ENCODE assay signal across 22 cellular contexts in the genomic region with DNA sequence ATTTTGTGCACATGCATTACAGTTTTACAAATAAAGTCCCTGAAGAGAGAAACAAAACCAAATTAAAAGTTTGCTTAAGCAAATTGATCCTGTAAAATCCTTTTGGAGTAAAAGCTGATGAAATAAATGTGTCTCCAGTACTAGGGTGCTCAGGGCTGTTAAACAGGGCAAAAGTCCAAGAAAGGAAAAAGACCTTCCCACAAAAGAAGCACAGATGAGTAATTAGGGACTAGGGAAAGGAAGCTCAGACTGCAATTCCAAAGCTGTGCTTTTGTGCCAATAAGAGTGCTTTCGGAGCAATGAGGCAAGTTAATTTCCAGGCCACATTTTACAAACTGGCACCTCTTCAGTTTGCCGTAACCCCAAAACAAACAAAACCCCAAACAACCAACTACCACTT. TPM values are rescaled to one million over a fixed set of nuclear protein-coding genes. Genes with fewer than 3 reads are reported as not detected.
A peak's percentile ranks its signal among the peaks of the same experiment; 100 is the strongest.
DNase-seq lines count a peak whose midpoint lies in the region; ATAC-seq, FAIRE-seq and TF ChIP-seq lines count a peak whose summit lies in the region.
"Had no signal": no experiment of that assay in that cellular context is flagged by ENCODE, and none has a peak within 500 bp of the region (broad histone marks: within the 10 kb centered on the region; RNA-seq: fewer than 3 reads in every experiment).

No MANE protein-coding gene starts in this region.

- ATAC-seq in HCT116 (no peak), body of pancreas (no peak)
- ATAC-seq: activated CD8-positive, alpha-beta T cell treated with anti-CD3 and anti-CD28 coated beads, Interleukin-2, amount 10 ng/mL, durations not matched to agents 7 days and 5 days; left lung had no signal

- BruUV-seq in HCT116 (replicated peaks; lab: Mats Ljungman, UMichigan): no TSS peak

- H3K36me3 Mint-ChIP-seq in activated T-helper 1 cell treated with anti-CD3 and anti-CD28 coated beads, Interleukin-12 subunit alpha, Interleukin-12 subunit beta, Interleukin-2, Interleukin-4 antibody, amounts not matched to agents 30 ng/mL and 10 ng/mL and 1 ng/mL, durations not matched to agents 14 hours and 24 hours and 36 hours (ENCODE audit: low read depth): no peaks in the 10 kb centered on the region
- H3K36me3 Mint-ChIP-seq: activated naive CD4-positive, alpha-beta T cell treated with anti-CD3 and anti-CD28 coated beads, Interleukin-2, amount 10 ng/mL, durations not matched to agents 7 days and 5 days had no signal

- H3K79me2 ChIP-seq in HCT116 (ENCODE audit: insufficient read depth, low read length) (no peaks in the 10 kb centered on the region), H1 (ENCODE audit: control insufficient read depth in 1 of 2, insufficient read depth in 2 of 2, low read length in 2 of 2) (no peaks in the 10 kb centered on the region), parathyroid adenoma (no peaks in the 10 kb centered on the region)

- no peak overlapping the region for H4K8ac ChIP-seq in H1 (ENCODE audit: extremely low read depth, insufficient read depth, low read length)

- DNase-seq in HCT116 (ENCODE audit: low read depth, low spot score) (no peak), NCI-H526 (lab: John Stamatoyannopoulos, UW) (peak; percentile 71 to 82), H1 (ENCODE audit: low read depth in 1 of 2, low spot score in 2 of 2) (no peak), body of pancreas (no peak), ureter (ENCODE audit: low spot score) (no peak), NCI-H748 treated with DMSO at 0.1 percent for 48 hours (lab: John Stamatoyannopoulos, UW) (no peak)
- no peak for DNase-seq in activated T-helper 1 cell treated with anti-CD3 and anti-CD28 coated beads, Interleukin-12 subunit alpha, Interleukin-12 subunit beta, Interleukin-2, Interleukin-4 antibody, amounts not matched to agents 30 ng/mL and 10 ng/mL and 1 ng/mL, durations not matched to agents 14 hours and 24 hours and 36 hours (ENCODE audit: low spot score)
- DNase-seq: activated CD8-positive, alpha-beta T cell treated with anti-CD3 and anti-CD28 coated beads, Interleukin-2, amount 10 ng/mL, durations not matched to agents 7 days and 5 days; activated naive CD4-positive, alpha-beta T cell treated with anti-CD3 and anti-CD28 coated beads, Interleukin-2, amount 10 ng/mL, durations not matched to agents 7 days and 5 days; activated T-cell treated with anti-CD3 and anti-CD28 coated beads, Interleukin-2, amount 50 U/mL, for 24 hours; AML-193; effector memory CD4-positive, alpha-beta T cell; left lung; MG63; NCI-H1694; NCI-H345; stimulated activated CD8-positive, alpha-beta memory T cell treated with anti-CD3 and anti-CD28 coated beads, Interleukin-4, amount 100 ng/mL, for 48 hours; T-helper 9 cell had no signal

- H2BK12ac ChIP-seq in H1 (ENCODE audit: low read depth, low read length): no peak overlapping the region

- H3K4ac ChIP-seq in H1 (replicated peaks; ENCODE audit: insufficient read length, low read depth, low read length): no peak overlapping the region

- H3K4me1 Mint-ChIP-seq in activated T-helper 1 cell treated with anti-CD3 and anti-CD28 coated beads, Interleukin-12 subunit alpha, Interleukin-12 subunit beta, Interleukin-2, Interleukin-4 antibody, amounts not matched to agents 30 ng/mL and 10 ng/mL and 1 ng/mL, durations not matched to agents 14 hours and 24 hours and 36 hours (ENCODE audit: low read depth): no peaks in the 10 kb centered on the region
- H3K4me1 Mint-ChIP-seq: activated naive CD4-positive, alpha-beta T cell treated with anti-CD3 and anti-CD28 coated beads, Interleukin-2, amount 10 ng/mL, durations not matched to agents 7 days and 5 days had no signal

- H3K9ac ChIP-seq in HCT116 (ENCODE audit: low read length): no peak overlapping the region
- no peak overlapping the region for H3K9ac ChIP-seq in H1 (replicated peaks in 1 of 4; ENCODE audit: extremely low read depth in 1 of 4, low read depth in 3 of 4, low read length in 3 of 4)
- no peak overlapping the region for H3K9ac ChIP-seq in parathyroid adenoma

- TF ChIP-seq CTCF in HCT116 (IDR thresholded peaks at IDR 0.05 in 2 of 3, conservative IDR thresholded peaks at IDR 0.05 in 1 of 3; ENCODE audit: borderline replicate concordance in 1 of 3, insufficient read depth in 1 of 3, low read depth in 2 of 3, low read length in 2 of 3): no peak
- no peak for TF ChIP-seq CTCF in H1 (IDR thresholded peaks at IDR 0.05; ENCODE audit: control extremely low read depth in 1 of 3, insufficient read depth in 1 of 3, low read depth in 1 of 3, low read length in 3 of 3)
- TF ChIP-seq CTCF in parathyroid adenoma (IDR thresholded peaks at IDR 0.05): no peak
- TF ChIP-seq CTCF in body of pancreas (IDR thresholded peaks at IDR 0.05): no peak

- no peaks in the 10 kb centered on the region for H3K27me3 ChIP-seq in HCT116 (ENCODE audit: insufficient read depth, low read length)
- no peaks in the 10 kb centered on the region for H3K27me3 ChIP-seq in H1 (replicated peaks in 1 of 4; ENCODE audit: control insufficient read depth in 3 of 4, extremely low read depth in 1 of 4, insufficient read depth in 3 of 4, low read length in 3 of 4)
- H3K27me3 ChIP-seq in parathyroid adenoma (ENCODE audit: control insufficient read depth, insufficient read depth, low read length): no peaks in the 10 kb centered on the region
- H3K27me3 ChIP-seq in body of pancreas: no peaks in the 10 kb centered on the region

- H3K4me3 ChIP-seq in HCT116 (replicated peaks in 1 of 2; ENCODE audit: low read depth in 1 of 2, low read length in 2 of 2): no peak overlapping the region
- peak overlapping the region in 1 of 4 experiments; percentile 19; a peak in 1 of 8 replicates for H3K4me3 ChIP-seq in H1 (ENCODE audit: extremely low read depth in 1 of 4, insufficient read depth in 2 of 4, low read depth in 3 of 4, low read length in 4 of 4)
- H3K4me3 ChIP-seq in parathyroid adenoma (ENCODE audit: low read depth, low read length): no peak overlapping the region
- H3K4me3 ChIP-seq in body of pancreas: no peak overlapping the region
- H3K4me3 ChIP-seq: esophagus muscularis mucosa, left lung, MG63 had no signal

- no peak for TF ChIP-seq RAD21 in HCT116 (IDR thresholded peaks at IDR 0.05; ENCODE audit: low read depth)
- no peak for TF ChIP-seq RAD21 in H1 (IDR thresholded peaks at IDR 0.05 in 1 of 2, conservative IDR thresholded peaks at IDR 0.05 in 1 of 2; ENCODE audit: low read depth in 2 of 2, low read length in 2 of 2)

- no peaks in the 10 kb centered on the region for H3K79me1 ChIP-seq in H1 (ENCODE audit: low read depth, low read length)

- H2BK15ac ChIP-seq in H1 (ENCODE audit: low read length): no peak overlapping the region

- no peak overlapping the region for H2BK20ac ChIP-seq in H1 (ENCODE audit: low read length)

- POLR2A ChIA-PET in HCT116 (lab: Charles Lee) (interaction anchor here (0.9 kb wide), 1 partner anchor 143 kb away, joined by 3 read pairs; no protein-coding TSS in a partner anchor), H1 (lab: Charles Lee; ENCODE audit: partially characterized antibody) (interaction anchor here (2.7 kb wide), 1 partner anchor 10 kb away, joined by 15 read pairs; the partner anchor contains the start of gene RNF182)

- H3K14ac ChIP-seq in H1 (ENCODE audit: insufficient read length): no peak overlapping the region

- H3K23ac ChIP-seq in H1 (ENCODE audit: insufficient read length): no peak overlapping the region

- TF ChIP-seq EP300 in H1 (IDR thresholded peaks at IDR 0.05; ENCODE audit: borderline replicate concordance in 1 of 2, low read depth in 2 of 2, low read length in 2 of 2): no peak

- no peak overlapping the region for H3K4me2 ChIP-seq in HCT116 (ENCODE audit: low read length)
- H3K4me2 ChIP-seq in H1 (ENCODE audit: insufficient read depth in 1 of 2, low read depth in 2 of 2, low read length in 2 of 2): peak overlapping the region; percentile 1 to 30; a peak in 2 of 4 replicates
- H3K4me2 ChIP-seq in parathyroid adenoma (ENCODE audit: low read length): peak overlapping the region; percentile 37

- no peak overlapping the region for H2BK5ac ChIP-seq in H1 (ENCODE audit: low read depth, low read length)

- no peaks in the 10 kb centered on the region for H3K9me3 Mint-ChIP-seq in activated T-helper 1 cell treated with anti-CD3 and anti-CD28 coated beads, Interleukin-12 subunit alpha, Interleukin-12 subunit beta, Interleukin-2, Interleukin-4 antibody, amounts not matched to agents 30 ng/mL and 10 ng/mL and 1 ng/mL, durations not matched to agents 14 hours and 24 hours and 36 hours
- H3K9me3 Mint-ChIP-seq: activated naive CD4-positive, alpha-beta T cell treated with anti-CD3 and anti-CD28 coated beads, Interleukin-2, amount 10 ng/mL, durations not matched to agents 7 days and 5 days; activated T-cell treated with anti-CD3 and anti-CD28 coated beads, Interleukin-2, amount 50 U/mL, for 24 hours had no signal

- H3K27me3 Mint-ChIP-seq in activated T-helper 1 cell treated with anti-CD3 and anti-CD28 coated beads, Interleukin-12 subunit alpha, Interleukin-12 subunit beta, Interleukin-2, Interleukin-4 antibody, amounts not matched to agents 30 ng/mL and 10 ng/mL and 1 ng/mL, durations not matched to agents 14 hours and 24 hours and 36 hours (ENCODE audit: insufficient read depth): peaks cover 35% of the 10 kb centered on the region

- H3K27ac Mint-ChIP-seq in activated T-helper 1 cell treated with anti-CD3 and anti-CD28 coated beads, Interleukin-12 subunit alpha, Interleukin-12 subunit beta, Interleukin-2, Interleukin-4 antibody, amounts not matched to agents 30 ng/mL and 10 ng/mL and 1 ng/mL, durations not matched to agents 14 hours and 24 hours and 36 hours: no peak overlapping the region
- H3K27ac Mint-ChIP-seq: activated CD8-positive, alpha-beta T cell treated with anti-CD3 and anti-CD28 coated beads, Interleukin-2, amount 10 ng/mL, durations not matched to agents 7 days and 5 days; activated naive CD4-positive, alpha-beta T cell treated with anti-CD3 and anti-CD28 coated beads, Interleukin-2, amount 10 ng/mL, durations not matched to agents 7 days and 5 days; activated T-cell treated with anti-CD3 and anti-CD28 coated beads, Interleukin-2, amount 50 U/mL, for 24 hours had no signal

- no peak overlapping the region for H3K18ac ChIP-seq in H1 (ENCODE audit: extremely low read depth, low read length)

- no peaks in the 10 kb centered on the region for H3K9me2 ChIP-seq in HCT116 (ENCODE audit: insufficient read depth)

- no peak for TF ChIP-seq POLR2A in HCT116 (IDR thresholded peaks at IDR 0.05; ENCODE audit: borderline replicate concordance, extremely low read depth, insufficient read depth, insufficient read length)
- TF ChIP-seq POLR2A in H1 (IDR thresholded peaks at IDR 0.05; ENCODE audit: control extremely low read depth in 1 of 2, low read depth in 2 of 2, low read length in 2 of 2): no peak
- no peak for TF ChIP-seq POLR2A in body of pancreas (IDR thresholded peaks at IDR 0.05)

- no peak overlapping the region for H4K91ac ChIP-seq in H1 (replicated peaks; ENCODE audit: insufficient read length, low read length)

- no peaks in the 10 kb centered on the region for H3K23me2 ChIP-seq in H1 (ENCODE audit: low read depth, low read length)

- no peak overlapping the region for H3K4me3 Mint-ChIP-seq in activated T-helper 1 cell treated with anti-CD3 and anti-CD28 coated beads, Interleukin-12 subunit alpha, Interleukin-12 subunit beta, Interleukin-2, Interleukin-4 antibody, amounts not matched to agents 30 ng/mL and 10 ng/mL and 1 ng/mL, durations not matched to agents 14 hours and 24 hours and 36 hours
- H3K4me3 Mint-ChIP-seq: activated CD8-positive, alpha-beta T cell treated with anti-CD3 and anti-CD28 coated beads, Interleukin-2, amount 10 ng/mL, durations not matched to agents 7 days and 5 days; activated naive CD4-positive, alpha-beta T cell treated with anti-CD3 and anti-CD28 coated beads, Interleukin-2, amount 10 ng/mL, durations not matched to agents 7 days and 5 days; activated T-cell treated with anti-CD3 and anti-CD28 coated beads, Interleukin-2, amount 50 U/mL, for 24 hours had no signal

- H4K20me1 ChIP-seq in HCT116 (ENCODE audit: insufficient read depth): no peaks in the 10 kb centered on the region
- H4K20me1 ChIP-seq in H1 (replicated peaks in 1 of 2; ENCODE audit: control insufficient read depth in 1 of 2, insufficient read depth in 2 of 2, low read length in 2 of 2): no peaks in the 10 kb centered on the region

- H3K36me3 ChIP-seq in HCT116 (ENCODE audit: control insufficient read depth in 1 of 2, insufficient read depth in 2 of 2, low read length in 2 of 2) (no peaks in the 10 kb centered on the region), H1 (ENCODE audit: control insufficient read depth in 2 of 4, insufficient read depth in 4 of 4, low read length in 3 of 4) (no peaks in the 10 kb centered on the region), parathyroid adenoma (ENCODE audit: control insufficient read depth, insufficient read depth, low read length) (no peaks in the 10 kb centered on the region), body of pancreas (replicated peaks in 1 of 2; ENCODE audit: insufficient read depth in 1 of 2, low read depth in 2 of 2) (no peaks in the 10 kb centered on the region)
- H3K36me3 ChIP-seq: esophagus muscularis mucosa, left lung, MG63, neutrophil had no signal

- H4K5ac ChIP-seq in H1 (ENCODE audit: insufficient read length, low read depth, low read length): no peak overlapping the region

- CTCF ChIA-PET in HCT116 (lab: Charles Lee): interaction anchor here (2.4 to 4.2 kb wide), 2 partner anchors 133 to 151 kb away, joined by 32 to 39 read pairs; no protein-coding TSS in a partner anchor
- CTCF ChIA-PET in H1 (lab: Charles Lee; ENCODE audit: partially characterized antibody): interaction anchor here (0.8 to 10.2 kb wide), 14 partner anchors 10 to 215 kb away, joined by 3 to 193 read pairs (median 6); no protein-coding TSS in a partner anchor

- peaks cover 5 to 23% of the 10 kb centered on the region in 2 experiments; a peak in 3 of 4 replicates for H3K4me1 ChIP-seq in HCT116 (ENCODE audit: control insufficient read depth in 1 of 2, insufficient read depth in 2 of 2, low read length in 2 of 2)
- H3K4me1 ChIP-seq in H1 (replicated peaks in 1 of 4; ENCODE audit: control insufficient read depth in 3 of 4, insufficient read depth in 4 of 4, low read length in 3 of 4): peaks cover 0 to 17% (median 4%) of the 10 kb centered on the region in 4 experiments; a peak in 2 of 7 replicates
- H3K4me1 ChIP-seq in parathyroid adenoma: peaks cover 21% of the 10 kb centered on the region
- H3K4me1 ChIP-seq in body of pancreas: no peaks in the 10 kb centered on the region
- H3K4me1 ChIP-seq: esophagus muscularis mucosa, left lung had no signal

- no peak for FAIRE-seq in H1 (lab: Jason Lieb, UNC)

- H2BK120ac ChIP-seq in H1 (replicated peaks; ENCODE audit: low read depth, low read length): no peak overlapping the region

- WGBS in H1 (ENCODE audit: extremely low coverage in 1 of 2, insufficient coverage in 1 of 2, insufficient read length in 1 of 2, insufficient replicate concordance in 2 of 2, low coverage in 1 of 2, low lambda C conversion rate in 2 of 2, missing lambda C conversion rate in 1 of 2), 2 experiments: 61% methylated on average over 2 of the region's 2 CpGs; no CpG with 5 or more reads in 1 of the 2 experiments
- WGBS in body of pancreas, 2 donors: 45 to 58% methylated on average over 2 of the region's 2 CpGs

- intact Hi-C loops in HCT116 (cut with micrococcal nuclease) (no loop called here), body of pancreas (cut with DNase I) (loop anchor here (10.0 kb wide), 1 partner anchor 150 kb away; no protein-coding TSS in a partner anchor)
- intact Hi-C loops in activated T-helper 1 cell treated with anti-CD3 and anti-CD28 coated beads, Interleukin-12 subunit alpha, Interleukin-12 subunit beta, Interleukin-2, Interleukin-4 antibody, amounts not matched to agents 30 ng/mL and 10 ng/mL and 1 ng/mL, durations not matched to agents 14 hours and 24 hours and 36 hours (cut with micrococcal nuclease): no loop called here

- H2AFZ ChIP-seq in HCT116 (ENCODE audit: low read depth, low read length, poor library complexity, severe bottlenecking) (peak overlapping the region; percentile 90), H1 (ENCODE audit: low read length) (0 out of 2 replicates have a peak overlapping the region, but pooled peaks have one; percentile 41), parathyroid adenoma (peak overlapping the region; percentile 50)

- H3K9me3 ChIP-seq in HCT116 (ENCODE audit: control insufficient read depth in 1 of 2, insufficient read depth in 1 of 2, low read depth in 1 of 2, low read length in 2 of 2) (no peaks in the 10 kb centered on the region), H1 (ENCODE audit: insufficient read depth in 2 of 2, low read depth in 1 of 2, low read length in 1 of 2) (no peaks in the 10 kb centered on the region), parathyroid adenoma (ENCODE audit: control insufficient read depth, low read length) (no peaks in the 10 kb centered on the region), body of pancreas (no peaks in the 10 kb centered on the region)
- H3K9me3 ChIP-seq: esophagus muscularis mucosa, left lung, MG63, neutrophil had no signal

- H3K27ac ChIP-seq in HCT116 (ENCODE audit: low read depth, low read length) (no peak overlapping the region), H1 (ENCODE audit: low read depth, low read length) (no peak overlapping the region), parathyroid adenoma (no peak overlapping the region), body of pancreas (no peak overlapping the region)
- H3K27ac ChIP-seq: esophagus muscularis mucosa, left lung, neutrophil, RWPE1 had no signal

- H2AK5ac ChIP-seq in H1 (ENCODE audit: low read depth, low read length): no peak overlapping the region

- RAD21 ChIA-PET in HCT116 (lab: Charles Lee; ENCODE audit: low non-redundant PET in 1 of 2, low total read pairs in 2 of 2, uncharacterized antibody in 2 of 2, unreplicated experiment in 2 of 2): interaction anchor here in 1 of 2 experiments (0.7 kb wide), 1 partner anchor 87 kb away, joined by 3 read pairs; no protein-coding TSS in a partner anchor

- no peak overlapping the region for H3K56ac ChIP-seq in H1 (replicated peaks; ENCODE audit: insufficient read length, low read depth, low read length)

RNA-seq across cellular contexts. Expression of gene RNF182, which starts 10.4 kb away (rescaled TPM):
- total RNA-seq in HCT116 (2021; ENCODE audit: unreplicated experiment) (6.5 TPM), body of pancreas (1 to 10 TPM in 1 of 2 donors, under 1 TPM in 1; 0.33 to 1.6 TPM), ureter (0.89 TPM)
- polyA plus RNA-seq in HCT116 (2012): 3.0 and 5.9 TPM in 2 replicates
- total RNA-seq in H1 (2021; fragmentation: NEBNext Ultra II Directional; extraction: Animal tissue kit (Norgen Biotek cat#: 25700)): 10.7 and 13.0 TPM in 2 replicates
- polyA plus RNA-seq in H1 (2011; rRNA removed): 4.2 and 6.2 TPM in 2 replicates
- polyA plus RNA-seq in H1 (2011; cell fraction: cytosol; rRNA removed): 6.1 TPM
- 8.5 TPM for polyA plus RNA-seq in H1 (2011; cell fraction: nucleus; rRNA removed)
- 6.6 to 10.4 TPM (median 8.1 TPM) in 4 replicates for polyA plus RNA-seq in H1 (2012, experiment 1 of 2)
- 0.87 TPM for polyA plus RNA-seq in H1 (2012, experiment 2 of 2)
- polyA plus RNA-seq in H1 (2013, experiment 1 of 2): 5.6 TPM
- 5.5 TPM for polyA plus RNA-seq in H1 (2013, experiment 2 of 2)
- polyA minus RNA-seq in H1 (2011; rRNA and poly(A)+ RNA removed): 13.5 and 15.0 TPM in 2 replicates
- polyA minus RNA-seq in H1 (2011; cell fraction: cytosol; rRNA and poly(A)+ RNA removed): 6.8 TPM
- polyA minus RNA-seq in H1 (2011; cell fraction: nucleus; rRNA and poly(A)+ RNA removed): 11.7 TPM
- not detected in 2 replicates for total RNA-seq in activated T-helper 1 cell treated with anti-CD3 and anti-CD28 coated beads, Interleukin-12 subunit alpha, Interleukin-12 subunit beta, Interleukin-2, Interleukin-4 antibody, amounts not matched to agents 30 ng/mL and 10 ng/mL and 1 ng/mL, durations not matched to agents 14 hours and 24 hours and 36 hours
- total RNA-seq: activated CD8-positive, alpha-beta T cell treated with anti-CD3 and anti-CD28 coated beads, Interleukin-2, amount 10 ng/mL, durations not matched to agents 7 days and 5 days had no signal

Comparison
In these comparisons a context has a peak if more than half of its experiments do, and no peak if none do; other contexts are left out.
1. DNase-seq: peak in NCI-H526 (2 of 2); none in HCT116 (single experiment), H1 (0 of 2), body of pancreas (0 of 4), activated T-helper 1 cell treated with anti-CD3 and anti-CD28 coated beads, Interleukin-12 subunit alpha, Interleukin-12 subunit beta, Interleukin-2, Interleukin-4 antibody, amounts not matched to agents 30 ng/mL and 10 ng/mL and 1 ng/mL, durations not matched to agents 14 hours and 24 hours and 36 hours (single experiment), ureter (single experiment) and NCI-H748 treated with DMSO at 0.1 percent for 48 hours (single experiment).
2. Peak in every context shown above with its lines, with median percentiles within 50 percentile points of each other: H2AFZ ChIP-seq.